Comparison of ENCODE assay signal across 29 cellular contexts in genomic region chr14:44937547-44937946, GRCh38.
"Had no signal": no experiment of that assay in that cellular context is flagged by ENCODE, and none has a peak within 500 bp of the region (broad histone marks: within the 10 kb centered on the region; RNA-seq: fewer than 3 reads in every experiment).

No MANE protein-coding gene starts in this region.

- H3K9me3 ChIP-seq: stomach, suprapubic skin, testis, thoracic aorta, thyroid gland, tibial artery, tibial nerve, transverse colon, upper lobe of left lung, upper lobe of right lung, uterus, vagina had no signal

- H3K4me3 Mint-ChIP-seq: stimulated activated effector memory CD8-positive, alpha-beta T cell treated with anti-CD3 and anti-CD28 coated beads, Interleukin-12 subunit alpha, Interleukin-12 subunit beta, amount 100 ng/mL, for 72 hours; stimulated activated memory B cell treated with anti-CD40 and anti-IgM and Interleukin-4, amounts not matched to agents 10 μg/mL and 1 μg/mL and 100 μg/mL, for 72 hours; stimulated activated naive B cell treated with anti-CD40 and anti-IgM and Interleukin-4, amounts not matched to agents 10 μg/mL and 1 μg/mL and 100 μg/mL, for 72 hours; stimulated activated naive CD8-positive, alpha-beta T cell treated with anti-CD3 and anti-CD28 coated beads, Interleukin-15, amount 100 ng/mL, for 72 hours; stimulated activated naive CD8-positive, alpha-beta T cell treated with anti-CD3 and anti-CD28 coated beads, Interleukin-15, Interleukin-2, amounts not matched to agents 100 ng/mL and 50 ng/mL, for 24 hours; type B pancreatic cell had no signal

- H3K36me3 ChIP-seq: transverse colon, uterus had no signal

- H3K9me3 Mint-ChIP-seq: stimulated activated effector memory CD8-positive, alpha-beta T cell treated with anti-CD3 and anti-CD28 coated beads, Interleukin-12 subunit alpha, Interleukin-12 subunit beta, amount 100 ng/mL, for 72 hours had no signal

- H3K27me3 Mint-ChIP-seq: stimulated activated memory B cell treated with anti-CD40 and anti-IgM and Interleukin-4, amounts not matched to agents 10 μg/mL and 1 μg/mL and 100 μg/mL, for 72 hours; stimulated activated naive B cell treated with anti-CD40 and anti-IgM and Interleukin-4, amounts not matched to agents 10 μg/mL and 1 μg/mL and 100 μg/mL, for 72 hours; stimulated activated naive CD8-positive, alpha-beta T cell treated with anti-CD3 and anti-CD28 coated beads, Interleukin-15, amount 100 ng/mL, for 72 hours; stimulated activated naive CD8-positive, alpha-beta T cell treated with anti-CD3 and anti-CD28 coated beads, Interleukin-15, Interleukin-2, amounts not matched to agents 100 ng/mL and 50 ng/mL, for 24 hours; type B pancreatic cell had no signal

- H3K4me3 ChIP-seq: stomach, suprapubic skin, testis, thoracic aorta, thyroid gland, tibial artery, tibial nerve, transverse colon, upper lobe of left lung, upper lobe of right lung, uterus, vagina had no signal

- ATAC-seq: stimulated activated effector memory CD8-positive, alpha-beta T cell treated with anti-CD3 and anti-CD28 coated beads, Interleukin-12 subunit alpha, Interleukin-12 subunit beta, amount 100 ng/mL, for 72 hours; stimulated activated memory B cell treated with anti-CD40 and anti-IgM and Interleukin-4, amounts not matched to agents 10 μg/mL and 1 μg/mL and 100 μg/mL, for 72 hours; stimulated activated naive B cell treated with anti-CD40 and anti-IgM and Interleukin-4, amounts not matched to agents 10 μg/mL and 1 μg/mL and 100 μg/mL, for 72 hours; stimulated activated naive CD8-positive, alpha-beta T cell treated with anti-CD3 and anti-CD28 coated beads, Interleukin-15, amount 100 ng/mL, for 72 hours; stimulated activated naive CD8-positive, alpha-beta T cell treated with anti-CD3 and anti-CD28 coated beads, Interleukin-15, Interleukin-2, amounts not matched to agents 100 U/mL and 50 U/mL, for 24 hours; upper lobe of right lung had no signal

- FAIRE-seq: urothelium cell line had no signal

- DNase-seq: stimulated activated CD4-positive, alpha-beta T cell treated with anti-CD3 and anti-CD28 coated beads, Interleukin-2, amount 100 ng/mL, for 48 hours; stimulated activated CD4-positive, alpha-beta T cell treated with anti-CD3 and anti-CD28 coated beads, Interleukin-4, amount 100 ng/mL, for 1 hour; stimulated activated CD4-positive, alpha-beta T cell treated with anti-CD3 and anti-CD28 coated beads, Interleukin-4, amount 100 ng/mL, for 24 hours; stimulated activated CD4-positive, alpha-beta T cell treated with anti-CD3 and anti-CD28 coated beads, Interleukin-4, amount 100 ng/mL, for 4 hours; stimulated activated CD8-positive, alpha-beta memory T cell treated with anti-CD3 and anti-CD28 coated beads, Interleukin-4, amount 100 ng/mL, for 48 hours; stimulated activated naive B cell treated with anti-CD40 and anti-IgM and Interleukin-4, amounts not matched to agents 10 μg/mL and 1 μg/mL and 100 μg/mL, for 72 hours; stimulated activated naive CD4-positive, alpha-beta T cell; stimulated activated naive CD4-positive, alpha-beta T cell treated with Interleukin-2 at 50 U/mL for 16 hours; stimulated activated naive CD8-positive, alpha-beta T cell treated with anti-CD3 and anti-CD28 coated beads, Interleukin-15, amount 100 ng/mL, for 72 hours; stimulated activated naive CD8-positive, alpha-beta T cell treated with anti-CD3 and anti-CD28 coated beads, Interleukin-15, Interleukin-2, amounts not matched to agents 100 U/mL and 50 U/mL, for 24 hours; stomach; substantia nigra; testis; thyroid gland; tibial artery; transverse colon; trophoblast cell; upper lobe of left lung; upper lobe of right lung; uterus had no signal

- H3K27me3 ChIP-seq: stomach, suprapubic skin, testis, thyroid gland, tibial artery, tibial nerve, transverse colon, upper lobe of left lung, upper lobe of right lung, uterus, vagina had no signal

- H3K27ac ChIP-seq: stomach, suprapubic skin, testis, thoracic aorta, thyroid gland, tibial artery, tibial nerve, transverse colon, upper lobe of left lung, upper lobe of right lung, uterus, vagina had no signal

- H3K27ac Mint-ChIP-seq: stimulated activated effector memory CD8-positive, alpha-beta T cell treated with anti-CD3 and anti-CD28 coated beads, Interleukin-12 subunit alpha, Interleukin-12 subunit beta, amount 100 ng/mL, for 72 hours; stimulated activated memory B cell treated with anti-CD40 and anti-IgM and Interleukin-4, amounts not matched to agents 10 μg/mL and 1 μg/mL and 100 μg/mL, for 72 hours; stimulated activated naive B cell treated with anti-CD40 and anti-IgM and Interleukin-4, amounts not matched to agents 10 μg/mL and 1 μg/mL and 100 μg/mL, for 72 hours; stimulated activated naive CD8-positive, alpha-beta T cell treated with anti-CD3 and anti-CD28 coated beads, Interleukin-15, amount 100 ng/mL, for 72 hours; stimulated activated naive CD8-positive, alpha-beta T cell treated with anti-CD3 and anti-CD28 coated beads, Interleukin-15, Interleukin-2, amounts not matched to agents 100 ng/mL and 50 ng/mL, for 24 hours; type B pancreatic cell had no signal

- H3K4me1 ChIP-seq: stomach, suprapubic skin, testis, thyroid gland, transverse colon, upper lobe of left lung, upper lobe of right lung, uterus, vagina had no signal
